8 cellular contexts compared by ENCODE assay signal in genomic region chr10:91162050-91162494, GRCh38. TPM values are rescaled to one million over a fixed set of nuclear protein-coding genes. Genes with fewer than 3 reads are reported as not detected.
DNase-seq lines count a peak whose midpoint lies in the region; ATAC-seq and TF ChIP-seq lines count a peak whose summit lies in the region.

No MANE protein-coding gene starts in this region.

- H3K4me3 Mint-ChIP-seq in activated CD8-positive, alpha-beta T cell treated with anti-CD3 and anti-CD28 coated beads, Interleukin-2, amount 10 ng/mL, durations not matched to agents 7 days and 5 days = peak overlapping the region; percentile 79

- H3K27ac Mint-ChIP-seq in activated CD8-positive, alpha-beta T cell treated with anti-CD3 and anti-CD28 coated beads, Interleukin-2, amount 10 ng/mL, durations not matched to agents 7 days and 5 days = peak overlapping the region; percentile 77

- H3K9me3 ChIP-seq in heart left ventricle = no peaks in the 10 kb centered on the region

- H3K4me1 Mint-ChIP-seq in activated CD8-positive, alpha-beta T cell treated with anti-CD3 and anti-CD28 coated beads, Interleukin-2, amount 10 ng/mL, durations not matched to agents 7 days and 5 days (ENCODE audit: low read depth) = peaks cover 32% of the 10 kb centered on the region

- CTCF ChIA-PET in activated CD8-positive, alpha-beta T cell treated with anti-CD3 and anti-CD28 coated beads, Interleukin-2, amount 10 ng/mL, durations not matched to agents 7 days and 5 days (lab: Charles Lee) = interaction anchor here (0.8 to 3.2 kb wide), 6 partner anchors 12 to 156 kb away, joined by 3 to 30 read pairs (median 3); no protein-coding TSS in a partner anchor

- no peak for TF ChIP-seq CTCF in AG10803 (conservative IDR thresholded peaks at IDR 0.05; ENCODE audit: low read length)
- no peak for TF ChIP-seq CTCF in heart left ventricle (IDR thresholded peaks at IDR 0.05)

- no peak for TF ChIP-seq POLR2A in heart left ventricle (IDR thresholded peaks at IDR 0.05)

- ATAC-seq in HG03064 (IDR thresholded peaks at IDR 0.05; ENCODE audit: low read depth, unreplicated experiment) (peak; percentile 1), heart left ventricle (peak; percentile 13 to 27 (median 22)), HG02840 (IDR thresholded peaks at IDR 0.05; ENCODE audit: low FRiP score, unreplicated experiment) (no peak)
- no peak for ATAC-seq in activated CD8-positive, alpha-beta T cell treated with anti-CD3 and anti-CD28 coated beads, Interleukin-2, amount 10 ng/mL, durations not matched to agents 7 days and 5 days

- no peaks in the 10 kb centered on the region for H3K9me3 Mint-ChIP-seq in activated CD8-positive, alpha-beta T cell treated with anti-CD3 and anti-CD28 coated beads, Interleukin-2, amount 10 ng/mL, durations not matched to agents 7 days and 5 days (ENCODE audit: insufficient read depth)

- intact Hi-C loops in heart left ventricle (cut with DNase I) = loop anchor here in 8 of 10 donors (1.0 to 10.0 kb wide), 10 partner anchors 59 to 247 kb away; partner anchors contain the start of genes PCGF5 (in 7 of the 8) and ANKRD1 (in 1 of the 8)

- peak overlapping the region; percentile 84 to 99 (median 94) for H3K27ac ChIP-seq in heart left ventricle

- H3K4me3 ChIP-seq in AG10803 (ENCODE audit: low read length) (peak overlapping the region; percentile 78), heart left ventricle (peak overlapping the region; percentile 37 to 98 (median 91))

- no peaks in the 10 kb centered on the region for H3K27me3 Mint-ChIP-seq in activated CD8-positive, alpha-beta T cell treated with anti-CD3 and anti-CD28 coated beads, Interleukin-2, amount 10 ng/mL, durations not matched to agents 7 days and 5 days (ENCODE audit: low read depth)

- H3K36me3 ChIP-seq in heart left ventricle = no peaks in the 10 kb centered on the region

- H3K27me3 ChIP-seq in heart left ventricle = no peaks in the 10 kb centered on the region

- POLR2A ChIA-PET in activated CD8-positive, alpha-beta T cell treated with anti-CD3 and anti-CD28 coated beads, Interleukin-2, amount 10 ng/mL, durations not matched to agents 7 days and 5 days (lab: Charles Lee) = interaction anchor here (0.5 to 3.5 kb wide), 7 partner anchors 11 to 255 kb away, joined by 3 to 29 read pairs (median 5); partner anchors contain the start of gene PCGF5

- H3K36me3 Mint-ChIP-seq in activated CD8-positive, alpha-beta T cell treated with anti-CD3 and anti-CD28 coated beads, Interleukin-2, amount 10 ng/mL, durations not matched to agents 7 days and 5 days (ENCODE audit: low read depth) = peaks cover 4% of the 10 kb centered on the region

- DNase-seq in AG10803 (ENCODE audit: low read depth) (peak; percentile 27), heart left ventricle (peak in 1 of 5 donors; percentile 25), renal cortical epithelial cell (ENCODE audit: low read depth) (peak; percentile 12), GDM1 (lab: John Stamatoyannopoulos, UW) (no peak), glomerular visceral epithelial cell (ENCODE audit: extremely low spot score) (no peak)
- peak; percentile 24 for DNase-seq in activated CD8-positive, alpha-beta T cell treated with anti-CD3 and anti-CD28 coated beads, Interleukin-2, amount 10 ng/mL, durations not matched to agents 7 days and 5 days

- H3K4me1 ChIP-seq in heart left ventricle = peaks cover 0 to 41% (median 18%) of the 10 kb centered on the region in 12 donors

- WGBS in heart left ventricle, 4 donors = 8 to 14% (median 11%) methylated on average over 13 of the region's 13 CpGs

RNA-seq across cellular contexts. Expression of gene PCGF5, which starts 58.4 kb away (rescaled TPM):
- total RNA-seq in activated CD8-positive, alpha-beta T cell treated with anti-CD3 and anti-CD28 coated beads, Interleukin-2, amount 10 ng/mL, durations not matched to agents 7 days and 5 days = 10 to 100 TPM; 46.2 to 46.7 TPM
- total RNA-seq in heart left ventricle (10 to 100 TPM; 54.2 to 90.7 (median 85.6) TPM), renal cortical epithelial cell (42.7 and 48.9 TPM in 2 replicates)
- polyA plus RNA-seq in heart left ventricle = 10 to 100 TPM; 58.2 to 86.3 TPM

Comparison
In these comparisons a context has a peak if more than half of its experiments do, and no peak if none do; other contexts are left out.
1. DNase-seq: peak in AG10803 (single experiment), activated CD8-positive, alpha-beta T cell treated with anti-CD3 and anti-CD28 coated beads, Interleukin-2, amount 10 ng/mL, durations not matched to agents 7 days and 5 days (single experiment) and renal cortical epithelial cell (single experiment); none in GDM1 (single experiment) and glomerular visceral epithelial cell (single experiment).
2. ATAC-seq: peak in HG03064 (single experiment) and heart left ventricle (4 of 4); none in activated CD8-positive, alpha-beta T cell treated with anti-CD3 and anti-CD28 coated beads, Interleukin-2, amount 10 ng/mL, durations not matched to agents 7 days and 5 days (single experiment) and HG02840 (single experiment).